ENCODE assay signal across 2 cellular contexts in the genomic region with DNA sequence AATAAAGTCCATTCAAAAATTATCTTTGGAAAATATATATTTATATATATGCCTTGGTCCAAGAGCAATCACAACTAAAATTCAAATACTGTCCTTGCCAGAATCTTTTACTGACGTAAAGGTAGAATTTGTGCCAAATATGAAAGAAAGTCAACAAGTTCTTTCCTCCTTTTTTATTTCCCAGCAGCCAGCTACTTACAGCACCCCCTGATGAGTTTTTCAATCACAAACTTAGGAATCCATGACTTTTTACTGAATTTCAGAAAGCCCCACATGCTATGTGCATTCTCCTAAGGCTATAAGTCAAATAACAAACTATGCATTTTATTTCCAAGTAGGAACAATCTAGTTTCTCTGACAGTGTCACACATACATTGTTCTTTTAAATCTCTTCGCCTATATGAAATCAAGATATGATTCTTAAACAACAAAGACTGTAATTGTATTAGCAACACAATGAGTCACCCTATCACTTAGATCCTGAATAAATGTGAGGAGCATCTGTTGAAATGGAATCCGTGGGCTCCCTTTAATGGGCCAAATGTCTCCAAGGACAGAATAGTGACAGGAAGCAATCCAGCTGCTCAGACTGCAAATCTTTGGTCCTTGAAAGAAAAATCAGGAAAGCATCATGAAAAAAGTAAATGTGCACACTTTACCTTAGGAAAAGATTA.
A peak's percentile ranks its signal among the peaks of the same experiment; 100 is the strongest.
TF ChIP-seq lines count a peak whose summit lies in the region.

No MANE protein-coding gene starts in this region.

TF ChIP-seq in GM23338, 12 proteins besides CTCF, POLR2A, EP300 and RAD21:
- TF ChIP-seq CREB1 (CRISPR knock-in tag; IDR thresholded peaks at IDR 0.05; ENCODE audit: low read depth), result no peak
- TF ChIP-seq STAT1 (IDR thresholded peaks at IDR 0.05; ENCODE audit: unreplicated experiment), result no peak
- TF ChIP-seq EZH2phosphoT487 (IDR thresholded peaks at IDR 0.05; ENCODE audit: unreplicated experiment), result no peak
- TF ChIP-seq EZH2 (IDR thresholded peaks at IDR 0.05; ENCODE audit: low read depth, unreplicated experiment), result no peak
- TF ChIP-seq POLR2AphosphoS5 (IDR thresholded peaks at IDR 0.05; ENCODE audit: low read depth), result no peak
- no peak for TF ChIP-seq ZNF114 (CRISPR knock-in tag; IDR thresholded peaks at IDR 0.05)
- TF ChIP-seq ZNF331 (CRISPR knock-in tag; IDR thresholded peaks at IDR 0.05; ENCODE audit: low read depth), result no peak
- no peak for TF ChIP-seq NANOG (IDR thresholded peaks at IDR 0.05; ENCODE audit: borderline replicate concordance)
- TF ChIP-seq, protein P1, sequence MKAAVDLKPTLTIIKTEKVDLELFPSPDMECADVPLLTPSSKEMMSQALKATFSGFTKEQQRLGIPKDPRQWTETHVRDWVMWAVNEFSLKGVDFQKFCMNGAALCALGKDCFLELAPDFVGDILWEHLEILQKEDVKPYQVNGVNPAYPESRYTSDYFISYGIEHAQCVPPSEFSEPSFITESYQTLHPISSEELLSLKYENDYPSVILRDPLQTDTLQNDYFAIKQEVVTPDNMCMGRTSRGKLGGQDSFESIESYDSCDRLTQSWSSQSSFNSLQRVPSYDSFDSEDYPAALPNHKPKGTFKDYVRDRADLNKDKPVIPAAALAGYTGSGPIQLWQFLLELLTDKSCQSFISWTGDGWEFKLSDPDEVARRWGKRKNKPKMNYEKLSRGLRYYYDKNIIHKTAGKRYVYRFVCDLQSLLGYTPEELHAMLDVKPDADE (IDR thresholded peaks at IDR 0.05), result no peak

TF ChIP-seq in endothelial cell of umbilical vein, 7 proteins besides CTCF, POLR2A, EP300 and RAD21:
- no peak for TF ChIP-seq MYC (IDR thresholded peaks at IDR 0.05; ENCODE audit: low read depth, low read length)
- TF ChIP-seq EZH2 (IDR thresholded peaks at IDR 0.05; ENCODE audit: borderline replicate concordance, low read depth, low read length, severe bottlenecking), result no peak
- peak; percentile 50 for TF ChIP-seq GATA2 (IDR thresholded peaks at IDR 0.05; ENCODE audit: insufficient read depth, insufficient read length, low read depth, low read length)
- TF ChIP-seq FOS (IDR thresholded peaks at IDR 0.05; ENCODE audit: borderline replicate concordance, insufficient read depth, low read length), result peak; percentile 71
- peak; percentile 62 for TF ChIP-seq JUN (IDR thresholded peaks at IDR 0.05; ENCODE audit: borderline replicate concordance, insufficient read depth, insufficient read length, low read depth)
